In genomic region chr10:37857287-37858211, GRCh38 we compare ENCODE assay signal across 7 cellular contexts. TPM values are rescaled to one million over a fixed set of nuclear protein-coding genes. Genes with fewer than 3 reads are reported as not detected.
DNase-seq lines count a peak whose midpoint lies in the region; ATAC-seq, FAIRE-seq and TF ChIP-seq lines count a peak whose summit lies in the region.

TSS of gene ZNF248 (minus strand) at chr10:37857610. CDS start at chr10:37856310, 1,300 bp downstream.

- peaks cover 0 to 10% (median 0%) of the 10 kb centered on the region in 4 donors for H3K36me3 ChIP-seq in sigmoid colon

- peak; percentile 20 to 96 (median 71) for TF ChIP-seq EP300 in sigmoid colon (IDR thresholded peaks at IDR 0.05)

- peaks cover 0 to 64% (median 53%) of the 10 kb centered on the region in 4 donors for H3K4me1 ChIP-seq in sigmoid colon

- WGBS in sigmoid colon, 2 donors, result 1% methylated on average over 81 of the region's 81 CpGs

- ATAC-seq in HG02973 (IDR thresholded peaks at IDR 0.05; ENCODE audit: unreplicated experiment), result peak; percentile 94

- TF ChIP-seq POLR2A in sigmoid colon (IDR thresholded peaks at IDR 0.05), result peak; percentile 96 to 98

- in situ Hi-C loops in astrocyte of the cerebellum (cut with HindIII; ENCODE audit: low sequenced_read_pairs), result no loop called here

- intact Hi-C loops in sigmoid colon (cut with DNase I), result loop anchor here (1.0 to 5.0 kb wide), 3 partner anchors 119 to 235 kb away; partner anchors contain the start of genes ZNF25, ZNF33A and ZNF37A

- TF ChIP-seq CTCF in astrocyte of the cerebellum (IDR thresholded peaks at IDR 0.05; ENCODE audit: low read depth, low read length, missing control alignments) (peak; percentile 11), sigmoid colon (IDR thresholded peaks at IDR 0.05) (no peak)

- DNase-seq in GM18507 (ENCODE audit: extremely low spot score, insufficient read length, low read depth) (peak; percentile 91), NCI-H1930 (lab: John Stamatoyannopoulos, UW) (peak; percentile 74 to 77), T-helper 22 cell (ENCODE audit: low read depth) (peak; percentile 86), astrocyte of the cerebellum (ENCODE audit: low read depth) (peak; percentile 91), hepatic stellate cell (ENCODE audit: low spot score) (peak; percentile 93), sigmoid colon (peak; percentile 99)

- peak; percentile 91 for FAIRE-seq in GM18507 (lab: Jason Lieb, UNC)

- H3K27ac ChIP-seq in sigmoid colon, result peak within 1 kb of the TSS; percentile 99 to 100 (median 100)

- H3K4me3 ChIP-seq in astrocyte of the cerebellum (ENCODE audit: low read depth, low read length) (peak within 1 kb of the TSS; percentile 53), sigmoid colon (peak within 1 kb of the TSS; percentile 73 to 97 (median 91))

- H3K27me3 ChIP-seq in sigmoid colon, result no peaks in the 10 kb centered on the region

- no peaks in the 10 kb centered on the region for H3K9me3 ChIP-seq in sigmoid colon

RNA-seq across cellular contexts. Expression of gene ZNF248, which starts in this region (rescaled TPM):
- total RNA-seq in sigmoid colon, result 10 to 100 TPM; 40.2 to 46.4 (median 43.4) TPM
- 1 to 10 TPM; 1.8 to 4.9 (median 2.3) TPM for polyA plus RNA-seq in sigmoid colon

Comparison
In these comparisons a context has a peak if more than half of its experiments do, and no peak if none do; other contexts are left out.
1. Peak in every context shown above with its lines: DNase-seq, ATAC-seq, H3K4me3 ChIP-seq and H3K27ac ChIP-seq.